In the genomic region with DNA sequence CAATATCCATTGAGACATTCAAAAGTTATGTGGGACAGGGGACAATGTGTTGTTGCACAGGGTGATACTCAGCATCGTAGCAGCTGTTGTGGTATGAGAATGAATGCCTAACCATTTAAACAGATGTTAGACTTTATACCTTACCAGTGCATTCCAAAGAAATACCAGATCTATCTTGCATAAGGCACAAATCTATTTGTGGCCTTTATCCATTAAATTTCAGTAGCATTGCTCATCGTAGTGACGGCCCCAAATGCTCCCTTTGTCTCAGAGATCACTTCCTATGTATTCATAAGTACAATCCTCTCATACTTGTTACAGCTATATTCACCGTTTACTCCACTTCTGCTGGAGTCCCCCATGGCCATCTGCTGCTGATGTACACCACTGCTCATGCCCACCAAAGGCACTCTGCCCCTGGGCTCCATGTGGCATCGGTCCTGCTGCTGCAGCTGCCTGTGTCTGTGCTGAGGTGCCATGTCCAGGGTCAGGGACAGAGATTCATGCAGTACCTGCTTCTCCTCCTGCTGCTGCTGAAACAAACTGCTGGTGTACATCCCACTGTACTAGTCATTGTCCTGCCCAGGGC, we compare ENCODE assay signal across 13 cellular contexts.
DNase-seq lines count a peak whose midpoint lies in the region; ATAC-seq and TF ChIP-seq lines count a peak whose summit lies in the region.
"Had no signal": no experiment of that assay in that cellular context is flagged by ENCODE, and none has a peak within 500 bp of the region (broad histone marks: within the 10 kb centered on the region; RNA-seq: fewer than 3 reads in every experiment).

No MANE protein-coding gene starts in this region.

- H3K4me1 Mint-ChIP-seq in chondrocyte (ENCODE audit: low read depth) (peaks cover 51% of the 10 kb centered on the region), WTC11 (no peaks in the 10 kb centered on the region)
- no peaks in the 10 kb centered on the region for H3K4me1 Mint-ChIP-seq in activated CD4-positive, alpha-beta T cell treated with anti-CD3 and anti-CD28 coated beads, Interleukin-2, amount 10 ng/mL, durations not matched to agents 7 days and 5 days
- H3K4me1 Mint-ChIP-seq: activated naive CD8-positive, alpha-beta T cell treated with anti-CD3 and anti-CD28 coated beads, Interleukin-2, amount 10 ng/mL, durations not matched to agents 7 days and 5 days; GM23338 had no signal

- H3K4me3 Mint-ChIP-seq in chondrocyte (ENCODE audit: unreplicated experiment) (peak overlapping the region; percentile 20), WTC11 (no peak overlapping the region)
- no peak overlapping the region for H3K4me3 Mint-ChIP-seq in activated CD4-positive, alpha-beta T cell treated with anti-CD3 and anti-CD28 coated beads, Interleukin-2, amount 10 ng/mL, durations not matched to agents 7 days and 5 days
- H3K4me3 Mint-ChIP-seq: activated naive CD8-positive, alpha-beta T cell treated with anti-CD3 and anti-CD28 coated beads, Interleukin-2, amount 10 ng/mL, durations not matched to agents 7 days and 5 days; B cell; GM23338 had no signal

- no peak for DNase-seq in Right ventricle myocardium inferior (ENCODE audit: missing footprints)
- DNase-seq in cardiac septum (ENCODE audit: low spot score): no peak
- DNase-seq in chondrocyte (ENCODE audit: low spot score): no peak
- DNase-seq in left lobe of liver (ENCODE audit: low spot score): no peak
- no peak for DNase-seq in WTC11 (ENCODE audit: low spot score)
- DNase-seq in activated CD4-positive, alpha-beta T cell treated with anti-CD3 and anti-CD28 coated beads, Interleukin-2, amount 10 ng/mL, durations not matched to agents 7 days and 5 days: no peak
- DNase-seq: activated naive CD8-positive, alpha-beta T cell treated with anti-CD3 and anti-CD28 coated beads, Interleukin-2, amount 10 ng/mL, durations not matched to agents 7 days and 5 days; NCI-H510A; stimulated activated naive CD8-positive, alpha-beta T cell treated with anti-CD3 and anti-CD28 coated beads, Interleukin-15, Interleukin-2, amounts not matched to agents 100 U/mL and 50 U/mL, for 24 hours had no signal

- H3K36me3 Mint-ChIP-seq in chondrocyte (ENCODE audit: low read depth) (no peaks in the 10 kb centered on the region), WTC11 (no peaks in the 10 kb centered on the region)
- no peaks in the 10 kb centered on the region for H3K36me3 Mint-ChIP-seq in activated CD4-positive, alpha-beta T cell treated with anti-CD3 and anti-CD28 coated beads, Interleukin-2, amount 10 ng/mL, durations not matched to agents 7 days and 5 days (ENCODE audit: low read depth)
- H3K36me3 Mint-ChIP-seq: activated naive CD8-positive, alpha-beta T cell treated with anti-CD3 and anti-CD28 coated beads, Interleukin-2, amount 10 ng/mL, durations not matched to agents 7 days and 5 days had no signal

- CTCF ChIA-PET in WTC11 (lab: Charles Lee): interaction anchor here (1.9 kb wide), 1 partner anchor 23 kb away, joined by 5 read pairs; no protein-coding TSS in a partner anchor
- CTCF ChIA-PET in activated CD4-positive, alpha-beta T cell treated with anti-CD3 and anti-CD28 coated beads, Interleukin-2, amount 10 ng/mL, durations not matched to agents 7 days and 5 days (lab: Charles Lee): interaction anchor here (1.3 kb wide), 1 partner anchor 97 kb away, joined by 3 read pairs; no protein-coding TSS in a partner anchor

- POLR2A ChIA-PET in WTC11 (lab: Charles Lee): no interaction called here
- POLR2A ChIA-PET in activated CD4-positive, alpha-beta T cell treated with anti-CD3 and anti-CD28 coated beads, Interleukin-2, amount 10 ng/mL, durations not matched to agents 7 days and 5 days (lab: Charles Lee): no interaction called here

- no peaks in the 10 kb centered on the region for H3K27me3 Mint-ChIP-seq in chondrocyte (ENCODE audit: low read depth)
- H3K27me3 Mint-ChIP-seq in WTC11 (ENCODE audit: low read depth): no peaks in the 10 kb centered on the region
- peaks cover 2% of the 10 kb centered on the region for H3K27me3 Mint-ChIP-seq in activated CD4-positive, alpha-beta T cell treated with anti-CD3 and anti-CD28 coated beads, Interleukin-2, amount 10 ng/mL, durations not matched to agents 7 days and 5 days
- H3K27me3 Mint-ChIP-seq: B cell had no signal

- TF ChIP-seq CTCF in chondrocyte (IDR thresholded peaks at IDR 0.05) (no peak), WTC11 (IDR thresholded peaks at IDR 0.05) (no peak)

- H3K27ac Mint-ChIP-seq in chondrocyte (ENCODE audit: unreplicated experiment): peak overlapping the region; percentile 74
- H3K27ac Mint-ChIP-seq in WTC11: no peak overlapping the region
- no peak overlapping the region for H3K27ac Mint-ChIP-seq in activated CD4-positive, alpha-beta T cell treated with anti-CD3 and anti-CD28 coated beads, Interleukin-2, amount 10 ng/mL, durations not matched to agents 7 days and 5 days
- H3K27ac Mint-ChIP-seq: activated naive CD8-positive, alpha-beta T cell treated with anti-CD3 and anti-CD28 coated beads, Interleukin-2, amount 10 ng/mL, durations not matched to agents 7 days and 5 days; B cell; GM23338 had no signal

- ATAC-seq in Right ventricle myocardium inferior (peak; percentile 49), left lobe of liver (peak; percentile 39), HG03342 (IDR thresholded peaks at IDR 0.05; ENCODE audit: unreplicated experiment) (no peak), WTC11 (no peak), GM19463 (IDR thresholded peaks at IDR 0.05; ENCODE audit: unreplicated experiment) (no peak)
- ATAC-seq: GM23338; stimulated activated naive CD8-positive, alpha-beta T cell treated with anti-CD3 and anti-CD28 coated beads, Interleukin-15, Interleukin-2, amounts not matched to agents 100 U/mL and 50 U/mL, for 24 hours had no signal

- intact Hi-C loops in Right ventricle myocardium inferior (cut with DNase I): no loop called here
- intact Hi-C loops in cardiac septum (cut with DNase I): loop anchor here (5.0 kb wide), 1 partner anchor 228 kb away; the partner anchor contains the start of gene TSPAN12

- no peaks in the 10 kb centered on the region for H3K9me3 Mint-ChIP-seq in chondrocyte (ENCODE audit: low read depth)
- H3K9me3 Mint-ChIP-seq in WTC11: no peaks in the 10 kb centered on the region
- no peaks in the 10 kb centered on the region for H3K9me3 Mint-ChIP-seq in activated CD4-positive, alpha-beta T cell treated with anti-CD3 and anti-CD28 coated beads, Interleukin-2, amount 10 ng/mL, durations not matched to agents 7 days and 5 days
- H3K9me3 Mint-ChIP-seq: activated naive CD8-positive, alpha-beta T cell treated with anti-CD3 and anti-CD28 coated beads, Interleukin-2, amount 10 ng/mL, durations not matched to agents 7 days and 5 days; GM23338 had no signal

TF ChIP-seq in WTC11, 78 proteins besides CTCF, POLR2A, EP300 and RAD21 (continues in another document):
- no peak for TF ChIP-seq CREB1 (CRISPR knock-in tag; IDR thresholded peaks at IDR 0.05)
- no peak for TF ChIP-seq E2F5 (CRISPR knock-in tag; IDR thresholded peaks at IDR 0.05)
- TF ChIP-seq JAZF1 (CRISPR knock-in tag; IDR thresholded peaks at IDR 0.05): no peak
- TF ChIP-seq FOXP4 (CRISPR knock-in tag; IDR thresholded peaks at IDR 0.05): no peak
- TF ChIP-seq, protein P1, sequence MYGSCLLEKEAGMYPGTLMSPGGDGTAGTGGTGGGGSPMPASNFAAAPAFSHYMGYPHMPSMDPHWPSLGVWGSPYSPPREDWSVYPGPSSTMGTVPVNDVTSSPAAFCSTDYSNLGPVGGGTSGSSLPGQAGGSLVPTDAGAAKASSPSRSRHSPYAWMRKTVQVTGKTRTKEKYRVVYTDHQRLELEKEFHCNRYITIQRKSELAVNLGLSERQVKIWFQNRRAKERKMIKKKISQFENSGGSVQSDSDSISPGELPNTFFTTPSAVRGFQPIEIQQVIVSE (CRISPR knock-in tag; IDR thresholded peaks at IDR 0.05; ENCODE audit: borderline replicate concordance): no peak
- no peak for TF ChIP-seq ZNF425 (CRISPR knock-in tag; conservative IDR thresholded peaks at IDR 0.05)

Comparison
In these comparisons a context has a peak if more than half of its experiments do, and no peak if none do; other contexts are left out.
1. ATAC-seq: peak in Right ventricle myocardium inferior (single experiment) and left lobe of liver (single experiment); none in HG03342 (single experiment), WTC11 (single experiment) and GM19463 (single experiment).